In genomic region chr5:85320495-85320894, GRCh38 we compare ENCODE assay signal across 1 cellular context.
TF ChIP-seq lines count a peak whose summit lies in the region.

No MANE protein-coding gene starts in this region.

TF ChIP-seq in GM23338, 12 proteins besides CTCF, POLR2A, EP300 and RAD21 (continued from another document):
- no peak for TF ChIP-seq ETS1 (IDR thresholded peaks at IDR 0.05)
